8 cellular contexts compared by ENCODE assay signal in genomic region chr12:120368789-120369475, GRCh38. TPM values are rescaled to one million over a fixed set of nuclear protein-coding genes. Genes with fewer than 3 reads are reported as not detected.
DNase-seq lines count a peak whose midpoint lies in the region; ATAC-seq lines count a peak whose summit lies in the region.

TSS of gene MSI1 (minus strand) at chr12:120369164. CDS start at chr12:120369091, 73 bp downstream.

- DNase-seq in NCI-H2081 (lab: John Stamatoyannopoulos, UW) = peak; percentile 4 to 19
- DNase-seq in NCI-H2081 treated with DMSO at 0.1 percent for 48 hours (lab: John Stamatoyannopoulos, UW) = no peak
- no peak for DNase-seq in activated T-helper 2 cell treated with anti-CD3 and anti-CD28 coated beads, Interferon-gamma antibody, Interleukin-2, Interleukin-4, amounts not matched to agents 10 μg/mL and 5 μg/mL and 100 μg/mL, durations not matched to agents 14 hours and 24 hours and 36 hours (ENCODE audit: low spot score)
- DNase-seq in iPS-NIHi11 (ENCODE audit: low spot score) = peak; percentile 76
- DNase-seq in HuH-7.5 (ENCODE audit: low spot score) = no peak
- DNase-seq in DMS79 (lab: John Stamatoyannopoulos, UW) = no peak

- H3K4me1 Mint-ChIP-seq in activated T-helper 2 cell treated with anti-CD3 and anti-CD28 coated beads, Interferon-gamma antibody, Interleukin-2, Interleukin-4, amounts not matched to agents 10 μg/mL and 5 μg/mL and 100 μg/mL, durations not matched to agents 14 hours and 24 hours and 36 hours (ENCODE audit: low read depth) = peaks cover 11% of the 10 kb centered on the region
- H3K4me1 Mint-ChIP-seq in stimulated activated memory B cell treated with anti-CD40 and anti-IgM and Interleukin-4, amounts not matched to agents 10 μg/mL and 1 μg/mL and 100 μg/mL, for 72 hours = peaks cover 15% of the 10 kb centered on the region

- no peak for ATAC-seq in stimulated activated memory B cell treated with anti-CD40 and anti-IgM and Interleukin-4, amounts not matched to agents 10 μg/mL and 1 μg/mL and 100 μg/mL, for 72 hours
- ATAC-seq in GM21360 (IDR thresholded peaks at IDR 0.05; ENCODE audit: unreplicated experiment) = no peak

- H3K27me3 Mint-ChIP-seq in activated T-helper 2 cell treated with anti-CD3 and anti-CD28 coated beads, Interferon-gamma antibody, Interleukin-2, Interleukin-4, amounts not matched to agents 10 μg/mL and 5 μg/mL and 100 μg/mL, durations not matched to agents 14 hours and 24 hours and 36 hours (ENCODE audit: low read depth) = peaks cover 67% of the 10 kb centered on the region
- H3K27me3 Mint-ChIP-seq in stimulated activated memory B cell treated with anti-CD40 and anti-IgM and Interleukin-4, amounts not matched to agents 10 μg/mL and 1 μg/mL and 100 μg/mL, for 72 hours = peaks cover 82% of the 10 kb centered on the region

- peaks cover 4% of the 10 kb centered on the region for H3K36me3 Mint-ChIP-seq in activated T-helper 2 cell treated with anti-CD3 and anti-CD28 coated beads, Interferon-gamma antibody, Interleukin-2, Interleukin-4, amounts not matched to agents 10 μg/mL and 5 μg/mL and 100 μg/mL, durations not matched to agents 14 hours and 24 hours and 36 hours (ENCODE audit: low read depth)
- H3K36me3 Mint-ChIP-seq in stimulated activated memory B cell treated with anti-CD40 and anti-IgM and Interleukin-4, amounts not matched to agents 10 μg/mL and 1 μg/mL and 100 μg/mL, for 72 hours = no peaks in the 10 kb centered on the region

- H3K27ac Mint-ChIP-seq in activated T-helper 2 cell treated with anti-CD3 and anti-CD28 coated beads, Interferon-gamma antibody, Interleukin-2, Interleukin-4, amounts not matched to agents 10 μg/mL and 5 μg/mL and 100 μg/mL, durations not matched to agents 14 hours and 24 hours and 36 hours = no peak within 1 kb of the TSS
- peak within 1 kb of the TSS; percentile 28 for H3K27ac Mint-ChIP-seq in stimulated activated memory B cell treated with anti-CD40 and anti-IgM and Interleukin-4, amounts not matched to agents 10 μg/mL and 1 μg/mL and 100 μg/mL, for 72 hours

- intact Hi-C loops in activated T-helper 2 cell treated with anti-CD3 and anti-CD28 coated beads, Interferon-gamma antibody, Interleukin-2, Interleukin-4, amounts not matched to agents 10 μg/mL and 5 μg/mL and 100 μg/mL, durations not matched to agents 14 hours and 24 hours and 36 hours (cut with micrococcal nuclease) = no loop called here

- H3K9me3 Mint-ChIP-seq in activated T-helper 2 cell treated with anti-CD3 and anti-CD28 coated beads, Interferon-gamma antibody, Interleukin-2, Interleukin-4, amounts not matched to agents 10 μg/mL and 5 μg/mL and 100 μg/mL, durations not matched to agents 14 hours and 24 hours and 36 hours = no peaks in the 10 kb centered on the region
- no peaks in the 10 kb centered on the region for H3K9me3 Mint-ChIP-seq in stimulated activated memory B cell treated with anti-CD40 and anti-IgM and Interleukin-4, amounts not matched to agents 10 μg/mL and 1 μg/mL and 100 μg/mL, for 72 hours

- peak within 1 kb of the TSS; percentile 61 for H3K4me3 Mint-ChIP-seq in activated T-helper 2 cell treated with anti-CD3 and anti-CD28 coated beads, Interferon-gamma antibody, Interleukin-2, Interleukin-4, amounts not matched to agents 10 μg/mL and 5 μg/mL and 100 μg/mL, durations not matched to agents 14 hours and 24 hours and 36 hours (ENCODE audit: low read depth)
- peak within 1 kb of the TSS; percentile 65 for H3K4me3 Mint-ChIP-seq in stimulated activated memory B cell treated with anti-CD40 and anti-IgM and Interleukin-4, amounts not matched to agents 10 μg/mL and 1 μg/mL and 100 μg/mL, for 72 hours

RNA-seq across cellular contexts. Expression of gene MSI1, which starts in this region (rescaled TPM):
- 1.4 and 3.5 TPM in 2 replicates for total RNA-seq in activated T-helper 2 cell treated with anti-CD3 and anti-CD28 coated beads, Interferon-gamma antibody, Interleukin-2, Interleukin-4, amounts not matched to agents 10 μg/mL and 5 μg/mL and 100 μg/mL, durations not matched to agents 14 hours and 24 hours and 36 hours

Comparison
In these comparisons a context has a peak if more than half of its experiments do, and no peak if none do; other contexts are left out.
1. DNase-seq: peak in NCI-H2081 (2 of 2) and iPS-NIHi11 (single experiment); none in NCI-H2081 treated with DMSO at 0.1 percent for 48 hours (single experiment), activated T-helper 2 cell treated with anti-CD3 and anti-CD28 coated beads, Interferon-gamma antibody, Interleukin-2, Interleukin-4, amounts not matched to agents 10 μg/mL and 5 μg/mL and 100 μg/mL, durations not matched to agents 14 hours and 24 hours and 36 hours (single experiment), HuH-7.5 (single experiment) and DMS79 (single experiment).